Comparison of ENCODE assay signal across 1 cellular context in the genomic region with DNA sequence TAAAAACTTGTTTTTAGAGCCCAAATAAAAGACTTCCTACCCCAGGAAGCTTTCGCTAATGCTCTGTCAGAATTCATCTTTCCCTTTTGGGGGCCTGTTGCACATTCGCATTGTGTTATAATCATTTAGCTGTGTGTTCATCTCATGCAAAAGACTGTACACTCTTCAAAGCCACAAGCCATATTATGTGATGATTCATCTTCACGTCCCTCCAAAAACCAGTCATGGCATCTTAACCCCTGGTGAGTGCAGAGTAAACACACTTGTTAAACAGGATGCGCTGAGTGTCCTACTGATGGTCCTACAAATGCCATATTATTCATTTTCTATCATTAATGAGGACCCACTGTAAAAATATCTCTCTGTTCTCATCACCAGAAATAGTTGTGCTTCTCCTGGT.
TF ChIP-seq lines count a peak whose summit lies in the region.

No MANE protein-coding gene starts in this region.

TF ChIP-seq in IMR-90, 13 proteins besides CTCF, POLR2A, EP300 and RAD21:
- TF ChIP-seq BHLHE40 (IDR thresholded peaks at IDR 0.05; ENCODE audit: low read depth, low read length) (peak; percentile 77), RCOR1 (IDR thresholded peaks at IDR 0.05; ENCODE audit: insufficient replicate concordance, low read length) (peak; percentile 57), FOS (IDR thresholded peaks at IDR 0.05; ENCODE audit: low read depth, low read length) (peak; percentile 81), CEBPB (IDR thresholded peaks at IDR 0.05; ENCODE audit: low read depth, low read length) (peak; percentile 53), MAZ (IDR thresholded peaks at IDR 0.05; ENCODE audit: borderline replicate concordance, low read depth, low read length) (no peak)
